1 cellular context compared by ENCODE assay signal in the genomic region with DNA sequence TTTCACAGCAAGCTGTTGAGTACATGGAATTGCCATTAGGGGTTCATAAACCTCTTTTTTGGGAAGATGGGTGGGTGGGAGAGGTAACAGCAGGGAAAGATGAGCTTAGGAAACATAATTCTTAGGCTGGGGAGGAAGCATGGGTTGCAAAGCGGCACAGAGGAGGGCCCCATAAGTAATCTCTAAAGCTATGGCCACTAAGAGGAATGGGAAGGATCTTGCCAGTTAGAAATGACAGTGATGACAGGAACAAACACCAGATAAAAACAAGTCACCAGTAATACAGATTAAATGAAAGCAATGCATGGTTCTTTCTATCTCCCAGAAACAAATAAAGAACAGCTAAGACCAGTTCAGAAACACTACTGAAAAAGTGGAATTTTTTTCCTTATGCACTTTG.
TF ChIP-seq lines count a peak whose summit lies in the region.

No MANE protein-coding gene starts in this region.

TF ChIP-seq in SK-N-SH, 30 proteins besides CTCF, POLR2A, EP300 and RAD21 (continued from another document):
- TF ChIP-seq, protein P1, sequence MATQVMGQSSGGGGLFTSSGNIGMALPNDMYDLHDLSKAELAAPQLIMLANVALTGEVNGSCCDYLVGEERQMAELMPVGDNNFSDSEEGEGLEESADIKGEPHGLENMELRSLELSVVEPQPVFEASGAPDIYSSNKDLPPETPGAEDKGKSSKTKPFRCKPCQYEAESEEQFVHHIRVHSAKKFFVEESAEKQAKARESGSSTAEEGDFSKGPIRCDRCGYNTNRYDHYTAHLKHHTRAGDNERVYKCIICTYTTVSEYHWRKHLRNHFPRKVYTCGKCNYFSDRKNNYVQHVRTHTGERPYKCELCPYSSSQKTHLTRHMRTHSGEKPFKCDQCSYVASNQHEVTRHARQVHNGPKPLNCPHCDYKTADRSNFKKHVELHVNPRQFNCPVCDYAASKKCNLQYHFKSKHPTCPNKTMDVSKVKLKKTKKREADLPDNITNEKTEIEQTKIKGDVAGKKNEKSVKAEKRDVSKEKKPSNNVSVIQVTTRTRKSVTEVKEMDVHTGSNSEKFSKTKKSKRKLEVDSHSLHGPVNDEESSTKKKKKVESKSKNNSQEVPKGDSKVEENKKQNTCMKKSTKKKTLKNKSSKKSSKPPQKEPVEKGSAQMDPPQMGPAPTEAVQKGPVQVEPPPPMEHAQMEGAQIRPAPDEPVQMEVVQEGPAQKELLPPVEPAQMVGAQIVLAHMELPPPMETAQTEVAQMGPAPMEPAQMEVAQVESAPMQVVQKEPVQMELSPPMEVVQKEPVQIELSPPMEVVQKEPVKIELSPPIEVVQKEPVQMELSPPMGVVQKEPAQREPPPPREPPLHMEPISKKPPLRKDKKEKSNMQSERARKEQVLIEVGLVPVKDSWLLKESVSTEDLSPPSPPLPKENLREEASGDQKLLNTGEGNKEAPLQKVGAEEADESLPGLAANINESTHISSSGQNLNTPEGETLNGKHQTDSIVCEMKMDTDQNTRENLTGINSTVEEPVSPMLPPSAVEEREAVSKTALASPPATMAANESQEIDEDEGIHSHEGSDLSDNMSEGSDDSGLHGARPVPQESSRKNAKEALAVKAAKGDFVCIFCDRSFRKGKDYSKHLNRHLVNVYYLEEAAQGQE (IDR thresholded peaks at IDR 0.05; ENCODE audit: low read depth, low read length), result no peak
- TF ChIP-seq FOXM1 (IDR thresholded peaks at IDR 0.05; ENCODE audit: low read depth) (no peak), CHD2 (IDR thresholded peaks at IDR 0.05; ENCODE audit: low read length, partially characterized antibody) (no peak), YY1 (IDR thresholded peaks at IDR 0.05; ENCODE audit: low read depth) (no peak), RCOR1 (IDR thresholded peaks at IDR 0.05; ENCODE audit: low read length) (no peak)
- TF ChIP-seq, protein P2, sequence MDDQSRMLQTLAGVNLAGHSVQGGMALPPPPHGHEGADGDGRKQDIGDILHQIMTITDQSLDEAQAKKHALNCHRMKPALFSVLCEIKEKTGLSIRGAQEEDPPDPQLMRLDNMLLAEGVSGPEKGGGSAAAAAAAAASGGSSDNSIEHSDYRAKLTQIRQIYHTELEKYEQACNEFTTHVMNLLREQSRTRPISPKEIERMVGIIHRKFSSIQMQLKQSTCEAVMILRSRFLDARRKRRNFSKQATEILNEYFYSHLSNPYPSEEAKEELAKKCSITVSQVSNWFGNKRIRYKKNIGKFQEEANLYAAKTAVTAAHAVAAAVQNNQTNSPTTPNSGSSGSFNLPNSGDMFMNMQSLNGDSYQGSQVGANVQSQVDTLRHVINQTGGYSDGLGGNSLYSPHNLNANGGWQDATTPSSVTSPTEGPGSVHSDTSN (IDR thresholded peaks at IDR 0.05), result no peak
- TF ChIP-seq, protein P3, sequence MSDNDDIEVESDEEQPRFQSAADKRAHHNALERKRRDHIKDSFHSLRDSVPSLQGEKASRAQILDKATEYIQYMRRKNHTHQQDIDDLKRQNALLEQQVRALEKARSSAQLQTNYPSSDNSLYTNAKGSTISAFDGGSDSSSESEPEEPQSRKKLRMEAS (IDR thresholded peaks at IDR 0.05; ENCODE audit: low read depth), result no peak
- TF ChIP-seq, protein P4, sequence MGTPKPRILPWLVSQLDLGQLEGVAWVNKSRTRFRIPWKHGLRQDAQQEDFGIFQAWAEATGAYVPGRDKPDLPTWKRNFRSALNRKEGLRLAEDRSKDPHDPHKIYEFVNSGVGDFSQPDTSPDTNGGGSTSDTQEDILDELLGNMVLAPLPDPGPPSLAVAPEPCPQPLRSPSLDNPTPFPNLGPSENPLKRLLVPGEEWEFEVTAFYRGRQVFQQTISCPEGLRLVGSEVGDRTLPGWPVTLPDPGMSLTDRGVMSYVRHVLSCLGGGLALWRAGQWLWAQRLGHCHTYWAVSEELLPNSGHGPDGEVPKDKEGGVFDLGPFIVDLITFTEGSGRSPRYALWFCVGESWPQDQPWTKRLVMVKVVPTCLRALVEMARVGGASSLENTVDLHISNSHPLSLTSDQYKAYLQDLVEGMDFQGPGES (IDR thresholded peaks at IDR 0.05; ENCODE audit: low read depth, low read length), result no peak
